In genomic region chr17:41967921-41968578, GRCh38 we compare ENCODE assay signal across 8 cellular contexts. TPM values are rescaled to one million over a fixed set of nuclear protein-coding genes. Genes with fewer than 3 reads are reported as not detected.
DNase-seq lines count a peak whose midpoint lies in the region; ATAC-seq and TF ChIP-seq lines count a peak whose summit lies in the region.

No MANE protein-coding gene starts in this region.

- BruUV-seq in A673 (replicated peaks; lab: Mats Ljungman, UMichigan): no TSS peak

- POLR2A ChIA-PET in A673 (lab: Charles Lee; ENCODE audit: low non-redundant PET): no interaction called here

- H3K4me3 Mint-ChIP-seq in IgD-negative memory B cell (peak overlapping the region; percentile 57 to 97 (median 86)), naive B cell (peak overlapping the region; percentile 72 to 91 (median 87))
- H3K4me3 Mint-ChIP-seq in central memory CD8-positive, alpha-beta T cell: peak overlapping the region; percentile 86

- H3K27ac Mint-ChIP-seq in IgD-negative memory B cell: peak overlapping the region; percentile 59 to 98 (median 85)
- H3K27ac Mint-ChIP-seq in central memory CD8-positive, alpha-beta T cell (ENCODE audit: low read depth): no peak overlapping the region
- peak overlapping the region in 5 of 6 donors; percentile 9 to 77 (median 59) for H3K27ac Mint-ChIP-seq in naive B cell

- no peak overlapping the region for H3K27ac ChIP-seq in A673 (ENCODE audit: low read depth, low read length, poor library complexity, severe bottlenecking)

- CTCF ChIA-PET in A673 (lab: Charles Lee): no interaction called here

- H3K27me3 ChIP-seq in A673 (replicated peaks; ENCODE audit: insufficient read depth, low read depth, low read length, poor library complexity): no peaks in the 10 kb centered on the region

- no peaks in the 10 kb centered on the region for H3K9me3 ChIP-seq in A673 (ENCODE audit: low read depth, low read length, poor library complexity, severe bottlenecking)

- H3K36me3 Mint-ChIP-seq in IgD-negative memory B cell (peaks cover 1% of the 10 kb centered on the region), naive B cell (no peaks in the 10 kb centered on the region)
- peaks cover 23% of the 10 kb centered on the region for H3K36me3 Mint-ChIP-seq in central memory CD8-positive, alpha-beta T cell (ENCODE audit: insufficient read depth)

- H3K9me3 Mint-ChIP-seq in IgD-negative memory B cell (no peaks in the 10 kb centered on the region), naive B cell (no peaks in the 10 kb centered on the region)
- H3K9me3 Mint-ChIP-seq in central memory CD8-positive, alpha-beta T cell: no peaks in the 10 kb centered on the region

- no peaks in the 10 kb centered on the region for H3K27me3 Mint-ChIP-seq in IgD-negative memory B cell
- no peaks in the 10 kb centered on the region for H3K27me3 Mint-ChIP-seq in central memory CD8-positive, alpha-beta T cell
- H3K27me3 Mint-ChIP-seq in naive B cell: no peaks in the 10 kb centered on the region

- peaks cover 11% of the 10 kb centered on the region for H3K36me3 ChIP-seq in A673 (ENCODE audit: insufficient read depth, low read length, poor library complexity, severe bottlenecking)

- no peaks in the 10 kb centered on the region for H3K4me1 ChIP-seq in A673 (ENCODE audit: insufficient read depth, low read length, poor library complexity, severe bottlenecking)

- H3K4me1 Mint-ChIP-seq in IgD-negative memory B cell (peaks cover 27 to 36% (median 32%) of the 10 kb centered on the region in 3 donors), naive B cell (peaks cover 28 to 64% (median 42%) of the 10 kb centered on the region in 3 donors)
- H3K4me1 Mint-ChIP-seq in central memory CD8-positive, alpha-beta T cell: peaks cover 28% of the 10 kb centered on the region

- H3K4me3 ChIP-seq in A673 (ENCODE audit: low read depth, low read length, poor library complexity, severe bottlenecking): peak overlapping the region; percentile 66

- TF ChIP-seq CTCF in A673 (conservative IDR thresholded peaks at IDR 0.05; ENCODE audit: low read depth, low read length): no peak

- no peak for ATAC-seq in central memory CD8-positive, alpha-beta T cell (replicated peaks; ENCODE audit: extremely low read depth, poor library complexity, severe bottlenecking)
- ATAC-seq in naive B cell (ENCODE audit: low read depth in 2 of 2): no peak

- DNase-seq in A673 (ENCODE audit: low spot score) (no peak), naive B cell (no peak), NCI-H128 (lab: John Stamatoyannopoulos, UW; ENCODE audit: unreplicated experiment) (no peak), AG08395 (ENCODE audit: low spot score) (no peak), GM19238 (ENCODE audit: insufficient read length, low spot score) (no peak), cerebellar cortex (ENCODE audit: low spot score) (no peak)
- no peak for DNase-seq in central memory CD8-positive, alpha-beta T cell (ENCODE audit: low spot score in 2 of 2)

- intact Hi-C loops in A673 (cut with micrococcal nuclease; ENCODE audit: unreplicated experiment): loop anchor here (5.0 kb wide), 1 partner anchor 149 kb away; no protein-coding TSS in a partner anchor

RNA-seq across cellular contexts. Expression of gene CNP, which starts 1.5 kb away (rescaled TPM):
- 55.5 and 55.6 TPM in 2 replicates for total RNA-seq in A673 (2021)
- polyA plus RNA-seq in IgD-negative memory B cell (53.0 TPM), naive B cell (ENCODE audit: low read depth in 6 of 6) (10 to 100 TPM; 27.5 to 42.4 (median 34.8) TPM)

RNA-seq across cellular contexts. Expression of gene ODAD4, which starts 37.6 kb away (rescaled TPM):
- 0.97 and 1.8 TPM in 2 replicates for total RNA-seq in A673 (2021)
- polyA plus RNA-seq in IgD-negative memory B cell (0.10 TPM), naive B cell (ENCODE audit: low read depth in 6 of 6) (under 1 TPM in 4 of 6 donors, not detected in 2; 0.17 to 0.60 (median 0.37) TPM)

RNA-seq across cellular contexts. Expression of gene DNAJC7, which starts 49.2 kb away (rescaled TPM):
- 77.4 and 94.6 TPM in 2 replicates for total RNA-seq in A673 (2021)
- polyA plus RNA-seq in IgD-negative memory B cell: 82.3 TPM
- 10 to 100 TPM; 33.4 to 98.0 (median 77.4) TPM for polyA plus RNA-seq in naive B cell (ENCODE audit: low read depth in 6 of 6)

RNA-seq across cellular contexts. Expression of gene ACLY, which starts 49.3 kb away (rescaled TPM):
- 175 and 191 TPM in 2 replicates for total RNA-seq in A673 (2021)
- polyA plus RNA-seq in IgD-negative memory B cell: 52.9 TPM
- 10 to 100 TPM; 34.0 to 63.5 (median 49.8) TPM for polyA plus RNA-seq in naive B cell (ENCODE audit: low read depth in 6 of 6)

RNA-seq across cellular contexts. Expression of gene NKIRAS2, which starts 51.8 kb away (rescaled TPM):
- 25.4 and 28.7 TPM in 2 replicates for total RNA-seq in A673 (2021)
- polyA plus RNA-seq in IgD-negative memory B cell: 30.7 TPM
- 10 to 100 TPM; 25.0 to 42.1 (median 36.1) TPM for polyA plus RNA-seq in naive B cell (ENCODE audit: low read depth in 6 of 6)
